Comparison of ENCODE assay signal across 16 cellular contexts in the genomic region with DNA sequence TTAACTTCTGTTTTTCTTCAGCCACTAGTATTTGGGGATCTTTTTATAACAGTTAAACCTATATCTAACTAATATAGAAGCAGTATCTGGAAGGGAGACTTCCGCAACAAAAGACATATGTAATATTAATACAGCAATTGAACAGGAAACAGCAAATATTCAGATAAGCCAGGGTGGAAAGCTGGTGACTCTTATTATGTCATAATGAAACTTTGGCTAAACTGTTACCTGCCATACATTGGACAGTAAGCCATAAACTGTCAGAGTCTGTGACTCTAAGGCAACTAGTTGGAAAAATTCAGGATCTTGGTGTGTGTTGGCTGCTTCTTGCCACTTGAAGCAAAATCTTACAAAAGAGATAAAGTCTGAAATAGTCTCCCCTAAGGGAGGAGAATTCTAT. TPM values are rescaled to one million over a fixed set of nuclear protein-coding genes. Genes with fewer than 3 reads are reported as not detected.
DNase-seq lines count a peak whose midpoint lies in the region; ATAC-seq and TF ChIP-seq lines count a peak whose summit lies in the region.
"Had no signal": no experiment of that assay in that cellular context is flagged by ENCODE, and none has a peak within 500 bp of the region (broad histone marks: within the 10 kb centered on the region; RNA-seq: fewer than 3 reads in every experiment).

No MANE protein-coding gene starts in this region.

- intact Hi-C loops in left ventricle myocardium inferior (cut with micrococcal nuclease), result no loop called here

- TF ChIP-seq CTCF in left ventricle myocardium inferior (IDR thresholded peaks at IDR 0.05; ENCODE audit: borderline replicate concordance), result no peak

- peaks cover 1% of the 10 kb centered on the region for H3K27me3 Mint-ChIP-seq in memory B cell
- H3K27me3 Mint-ChIP-seq: B cell had no signal

- H3K36me3 Mint-ChIP-seq in memory B cell, result no peaks in the 10 kb centered on the region

- no peaks in the 10 kb centered on the region for H3K9me3 Mint-ChIP-seq in memory B cell
- H3K9me3 Mint-ChIP-seq: CD4-positive, alpha-beta T cell; H9 had no signal

- H3K4me3 Mint-ChIP-seq in memory B cell, result no peak overlapping the region
- H3K4me3 Mint-ChIP-seq: B cell; CD4-positive, alpha-beta T cell; H9 had no signal

- no peak for DNase-seq in memory B cell (ENCODE audit: low spot score in 2 of 2)
- DNase-seq in left ventricle myocardium inferior, result no peak
- no peak for DNase-seq in HCEC 1CT
- DNase-seq: C1 segment of cervical spinal cord; CD4-positive, alpha-beta T cell; DMS79; GOT3; H9 had no signal

- H3K4me3 ChIP-seq in left ventricle myocardium inferior, result no peak overlapping the region

- H3K4me1 ChIP-seq in left ventricle myocardium inferior, result no peaks in the 10 kb centered on the region

- H3K9me3 ChIP-seq in left ventricle myocardium inferior (replicated peaks), result no peaks in the 10 kb centered on the region

- H3K4me1 Mint-ChIP-seq in memory B cell, result peaks cover 33% of the 10 kb centered on the region

- no peaks in the 10 kb centered on the region for H3K27me3 ChIP-seq in left ventricle myocardium inferior (ENCODE audit: low read depth)

- no peak overlapping the region for H3K27ac ChIP-seq in left ventricle myocardium inferior (replicated peaks)
- H3K27ac ChIP-seq: KMS-11 had no signal

- no peaks in the 10 kb centered on the region for H3K36me3 ChIP-seq in left ventricle myocardium inferior

- H3K27ac Mint-ChIP-seq in memory B cell, result peak overlapping the region; percentile 7
- H3K27ac Mint-ChIP-seq: B cell; CD4-positive, alpha-beta T cell; H9 had no signal

- ATAC-seq in GM18511 (IDR thresholded peaks at IDR 0.05; ENCODE audit: unreplicated experiment) (peak; percentile 41), GM19395 (IDR thresholded peaks at IDR 0.05; ENCODE audit: unreplicated experiment) (peak; percentile 38), HG03354 (IDR thresholded peaks at IDR 0.05; ENCODE audit: poor library complexity, severe bottlenecking, unreplicated experiment) (peak; percentile 28), memory B cell (ENCODE audit: low read depth) (no peak), HG02852 (IDR thresholded peaks at IDR 0.05; ENCODE audit: unreplicated experiment) (no peak), HG03571 (IDR thresholded peaks at IDR 0.05; ENCODE audit: unreplicated experiment) (no peak)
- ATAC-seq: HepG2 had no signal

RNA-seq across cellular contexts. Expression of a gene that starts 54.5 kb away (rescaled TPM):
- total RNA-seq in left ventricle myocardium inferior, result 37.0 TPM

Comparison
In these comparisons a context has a peak if more than half of its experiments do, and no peak if none do; other contexts are left out.
1. ATAC-seq: peak in GM18511 (single experiment), GM19395 (single experiment) and HG03354 (single experiment); none in memory B cell (single experiment), HG02852 (single experiment) and HG03571 (single experiment).